14 cellular contexts compared by ENCODE assay signal in the genomic region with DNA sequence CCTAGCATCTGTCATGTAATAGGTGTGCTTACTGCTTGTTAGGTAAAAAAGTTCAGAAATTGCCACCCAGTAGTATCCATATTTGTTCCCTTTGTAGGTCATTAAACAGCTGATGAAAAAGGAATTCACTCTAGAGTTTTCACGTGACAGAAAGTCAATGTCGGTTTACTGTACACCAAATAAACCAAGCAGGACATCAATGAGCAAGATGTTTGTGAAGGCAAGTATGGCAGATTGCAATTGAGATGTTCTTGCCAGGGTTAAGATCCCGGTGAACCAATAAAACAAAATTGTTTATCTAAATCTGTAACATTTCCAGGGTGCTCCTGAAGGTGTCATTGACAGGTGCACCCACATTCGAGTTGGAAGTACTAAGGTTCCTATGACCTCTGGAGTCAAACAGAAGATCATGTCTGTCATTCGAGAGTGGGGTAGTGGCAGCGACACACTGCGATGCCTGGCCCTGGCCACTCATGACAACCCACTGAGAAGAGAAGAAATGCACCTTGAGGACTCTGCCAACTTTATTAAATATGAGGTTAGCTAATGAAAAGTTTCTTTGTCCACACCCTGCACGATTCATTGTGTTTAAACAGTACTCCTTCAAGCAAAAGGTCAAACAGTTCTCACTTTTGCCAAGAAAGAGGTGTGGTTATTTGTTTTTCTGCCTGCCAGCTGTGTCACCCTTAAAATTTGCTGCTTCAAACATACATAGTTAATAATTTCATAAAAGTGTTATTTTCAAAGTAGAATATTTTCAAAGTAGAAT. TPM values are rescaled to one million over a fixed set of nuclear protein-coding genes. Genes with fewer than 3 reads are reported as not detected.
DNase-seq lines count a peak whose midpoint lies in the region; ATAC-seq, FAIRE-seq and TF ChIP-seq lines count a peak whose summit lies in the region.
"Had no signal": no experiment of that assay in that cellular context is flagged by ENCODE, and none has a peak within 500 bp of the region (broad histone marks: within the 10 kb centered on the region; RNA-seq: fewer than 3 reads in every experiment).

No MANE protein-coding gene starts in this region.

- no peaks in the 10 kb centered on the region for H4K20me1 ChIP-seq in keratinocyte (ENCODE audit: control insufficient read depth, extremely low read depth, insufficient read depth, low read length)

- H3K79me2 ChIP-seq in keratinocyte (ENCODE audit: control insufficient read depth, insufficient read depth, low read length) = peaks cover 30% of the 10 kb centered on the region

- peak; percentile 2 for ATAC-seq in Right ventricle myocardium superior (ENCODE audit: poor library complexity)
- peak; percentile 32 to 72 for ATAC-seq in upper lobe of left lung (ENCODE audit: low FRiP score in 2 of 2)
- no peak for ATAC-seq in naive thymus-derived CD4-positive, alpha-beta T cell
- no peak for ATAC-seq in stimulated activated memory B cell treated with anti-CD40 and anti-IgM and Interleukin-4, amounts not matched to agents 10 μg/mL and 1 μg/mL and 100 μg/mL, for 72 hours

- no peaks in the 10 kb centered on the region for H3K9me1 ChIP-seq in keratinocyte (ENCODE audit: control insufficient read depth, extremely low read depth, insufficient read depth, low read length)

- TF ChIP-seq POLR2A in breast epithelium (IDR thresholded peaks at IDR 0.05) (no peak), upper lobe of left lung (IDR thresholded peaks at IDR 0.05) (no peak)

- H3K36me3 ChIP-seq in breast epithelium (peaks cover 6% of the 10 kb centered on the region), keratinocyte (ENCODE audit: control insufficient read depth in 2 of 2, extremely low read depth in 1 of 2, insufficient read depth in 2 of 2, low read length in 2 of 2) (peaks cover 59 to 77% of the 10 kb centered on the region in 2 experiments), upper lobe of left lung (peaks cover 53 to 100% (median 94%) of the 10 kb centered on the region in 4 donors)
- peaks cover 37 to 99% (median 53%) of the 10 kb centered on the region in 3 experiments for H3K36me3 ChIP-seq in naive thymus-derived CD4-positive, alpha-beta T cell (ENCODE audit: control insufficient read depth in 2 of 3, insufficient read depth in 3 of 3, low read length in 3 of 3)
- peaks cover 99% of the 10 kb centered on the region for H3K36me3 ChIP-seq in effector memory CD4-positive, alpha-beta T cell (ENCODE audit: control insufficient read depth, insufficient read depth, low read length)

- peak overlapping the region in 2 of 9 donors; percentile 33 to 62 for H3K27ac Mint-ChIP-seq in naive thymus-derived CD4-positive, alpha-beta T cell
- no peak overlapping the region for H3K27ac Mint-ChIP-seq in stimulated activated memory B cell treated with anti-CD40 and anti-IgM and Interleukin-4, amounts not matched to agents 10 μg/mL and 1 μg/mL and 100 μg/mL, for 72 hours
- H3K27ac Mint-ChIP-seq: mesothelial cell of epicardium had no signal

- H3K27ac ChIP-seq in breast epithelium = peak overlapping the region; percentile 78 to 91
- H3K27ac ChIP-seq in keratinocyte (ENCODE audit: control insufficient read depth, insufficient read depth, low read length) = no peak overlapping the region
- H3K27ac ChIP-seq in upper lobe of left lung = peak overlapping the region in 2 of 4 donors; percentile 24 to 28
- no peak overlapping the region for H3K27ac ChIP-seq in naive thymus-derived CD4-positive, alpha-beta T cell (ENCODE audit: low read depth, low read length)
- no peak overlapping the region for H3K27ac ChIP-seq in effector memory CD4-positive, alpha-beta T cell (ENCODE audit: insufficient read depth, low read length, poor library complexity, severe bottlenecking)
- H3K27ac ChIP-seq: HL-60, spleen had no signal

- dilution Hi-C loops in keratinocyte (cut with MboI; ENCODE audit: extremely low pct_ligation_motif_present, low sequenced_read_pairs) = no loop called here

- no peak overlapping the region for H3K9ac ChIP-seq in keratinocyte (ENCODE audit: control insufficient read depth, extremely low read depth, insufficient read depth, low read length)

- no peak for TF ChIP-seq EP300 in upper lobe of left lung (IDR thresholded peaks at IDR 0.05)

- no peak for DNase-seq in Right ventricle myocardium superior
- no peak for DNase-seq in cardiac septum (ENCODE audit: low spot score)
- no peak for DNase-seq in breast epithelium (ENCODE audit: low spot score in 2 of 2)
- DNase-seq in keratinocyte (ENCODE audit: low read depth, low spot score) = no peak
- no peak for DNase-seq in upper lobe of left lung
- DNase-seq in naive thymus-derived CD4-positive, alpha-beta T cell = no peak
- DNase-seq in effector memory CD4-positive, alpha-beta T cell = no peak
- DNase-seq: effector CD4-positive, alpha-beta T cell; NCI-H524 treated with DMSO at 0.1 percent for 48 hours; spleen had no signal

- no peak overlapping the region for H3K4me3 ChIP-seq in breast epithelium
- H3K4me3 ChIP-seq in keratinocyte (ENCODE audit: control insufficient read depth in 2 of 3, extremely low read depth in 1 of 3, insufficient read depth in 2 of 3, low read depth in 1 of 3, low read length in 3 of 3) = no peak overlapping the region
- H3K4me3 ChIP-seq in upper lobe of left lung = no peak overlapping the region
- H3K4me3 ChIP-seq in naive thymus-derived CD4-positive, alpha-beta T cell (ENCODE audit: low read length) = no peak overlapping the region
- no peak overlapping the region for H3K4me3 ChIP-seq in effector memory CD4-positive, alpha-beta T cell (ENCODE audit: insufficient read depth, low read depth, low read length, poor library complexity, severe bottlenecking)
- H3K4me3 ChIP-seq: spleen had no signal

- H3K36me3 Mint-ChIP-seq in naive thymus-derived CD4-positive, alpha-beta T cell = peaks cover 25 to 63% (median 40%) of the 10 kb centered on the region in 5 donors
- H3K36me3 Mint-ChIP-seq in stimulated activated memory B cell treated with anti-CD40 and anti-IgM and Interleukin-4, amounts not matched to agents 10 μg/mL and 1 μg/mL and 100 μg/mL, for 72 hours = peaks cover 97% of the 10 kb centered on the region

- H2AFZ ChIP-seq in keratinocyte (ENCODE audit: control insufficient read depth, low read length) = no peak overlapping the region

- H3K27me3 ChIP-seq in breast epithelium = no peaks in the 10 kb centered on the region
- H3K27me3 ChIP-seq in keratinocyte (ENCODE audit: control insufficient read depth, extremely low read depth, insufficient read depth, low read length) = no peaks in the 10 kb centered on the region
- no peaks in the 10 kb centered on the region for H3K27me3 ChIP-seq in upper lobe of left lung
- no peaks in the 10 kb centered on the region for H3K27me3 ChIP-seq in naive thymus-derived CD4-positive, alpha-beta T cell (ENCODE audit: control insufficient read depth in 2 of 2, insufficient read depth in 2 of 2, low read length in 2 of 2)
- H3K27me3 ChIP-seq in effector memory CD4-positive, alpha-beta T cell (replicated peaks; ENCODE audit: control insufficient read depth, insufficient read depth, low read length, poor library complexity, severe bottlenecking) = no peaks in the 10 kb centered on the region
- H3K27me3 ChIP-seq: spleen had no signal

- intact Hi-C loops in Right ventricle myocardium superior (cut with DNase I) (no loop called here), cardiac septum (cut with DNase I) (no loop called here), breast epithelium (cut with DNase I; ENCODE audit: low total_unique reads) (no loop called here)
- intact Hi-C loops in naive thymus-derived CD4-positive, alpha-beta T cell (cut with micrococcal nuclease) = no loop called here

- H3K27me3 Mint-ChIP-seq in naive thymus-derived CD4-positive, alpha-beta T cell = no peaks in the 10 kb centered on the region
- no peaks in the 10 kb centered on the region for H3K27me3 Mint-ChIP-seq in stimulated activated memory B cell treated with anti-CD40 and anti-IgM and Interleukin-4, amounts not matched to agents 10 μg/mL and 1 μg/mL and 100 μg/mL, for 72 hours

- H3K9me3 ChIP-seq in breast epithelium (no peaks in the 10 kb centered on the region), keratinocyte (ENCODE audit: control insufficient read depth, low read depth, low read length) (no peaks in the 10 kb centered on the region), upper lobe of left lung (no peaks in the 10 kb centered on the region)
- no peaks in the 10 kb centered on the region for H3K9me3 ChIP-seq in naive thymus-derived CD4-positive, alpha-beta T cell (ENCODE audit: control insufficient read depth in 2 of 3, low read length in 3 of 3)
- H3K9me3 ChIP-seq in effector memory CD4-positive, alpha-beta T cell (ENCODE audit: control insufficient read depth, low read length) = no peaks in the 10 kb centered on the region
- H3K9me3 ChIP-seq: spleen had no signal

- peak; percentile 9 for FAIRE-seq in keratinocyte (lab: Jason Lieb, UNC)
- FAIRE-seq: frontal cortex had no signal

- H3K4me1 ChIP-seq in breast epithelium (peaks cover 0 to 9% of the 10 kb centered on the region in 2 donors), keratinocyte (ENCODE audit: control insufficient read depth, extremely low read depth, insufficient read depth, low read length) (peaks cover 22% of the 10 kb centered on the region), upper lobe of left lung (peaks cover 0 to 13% (median 4%) of the 10 kb centered on the region in 4 donors)
- no peaks in the 10 kb centered on the region for H3K4me1 ChIP-seq in naive thymus-derived CD4-positive, alpha-beta T cell (ENCODE audit: control insufficient read depth in 2 of 2, insufficient read depth in 2 of 2, low read length in 2 of 2)
- no peaks in the 10 kb centered on the region for H3K4me1 ChIP-seq in effector memory CD4-positive, alpha-beta T cell (ENCODE audit: control insufficient read depth, insufficient read depth, low read length, poor library complexity, severe bottlenecking)

- no peak overlapping the region for H3K4me3 Mint-ChIP-seq in naive thymus-derived CD4-positive, alpha-beta T cell
- no peak overlapping the region for H3K4me3 Mint-ChIP-seq in stimulated activated memory B cell treated with anti-CD40 and anti-IgM and Interleukin-4, amounts not matched to agents 10 μg/mL and 1 μg/mL and 100 μg/mL, for 72 hours
- H3K4me3 Mint-ChIP-seq: mesothelial cell of epicardium had no signal

- H3K9me3 Mint-ChIP-seq in naive thymus-derived CD4-positive, alpha-beta T cell = no peaks in the 10 kb centered on the region
- no peaks in the 10 kb centered on the region for H3K9me3 Mint-ChIP-seq in stimulated activated memory B cell treated with anti-CD40 and anti-IgM and Interleukin-4, amounts not matched to agents 10 μg/mL and 1 μg/mL and 100 μg/mL, for 72 hours
- H3K9me3 Mint-ChIP-seq: mesothelial cell of epicardium had no signal

- no peak overlapping the region for H3K4me2 ChIP-seq in keratinocyte (ENCODE audit: control insufficient read depth, extremely low read depth, insufficient read depth, low read depth, low read length)

- CTCF ChIA-PET in naive thymus-derived CD4-positive, alpha-beta T cell (lab: Charles Lee) = no interaction called here

- 61 to 73% methylated on average over 8 of the region's 8 CpGs for WGBS in upper lobe of left lung, 2 donors

- POLR2A ChIA-PET in naive thymus-derived CD4-positive, alpha-beta T cell (lab: Charles Lee) = no interaction called here

- peaks cover 0 to 8% (median 0%) of the 10 kb centered on the region in 7 donors for H3K4me1 Mint-ChIP-seq in naive thymus-derived CD4-positive, alpha-beta T cell
- H3K4me1 Mint-ChIP-seq in stimulated activated memory B cell treated with anti-CD40 and anti-IgM and Interleukin-4, amounts not matched to agents 10 μg/mL and 1 μg/mL and 100 μg/mL, for 72 hours = peaks cover 22% of the 10 kb centered on the region
- H3K4me1 Mint-ChIP-seq: mesothelial cell of epicardium had no signal

- TF ChIP-seq CTCF in breast epithelium (IDR thresholded peaks at IDR 0.05) = no peak
- TF ChIP-seq CTCF in keratinocyte (optimal IDR thresholded peaks at IDR 0.05 in 1 of 3, IDR thresholded peaks at IDR 0.05 in 1 of 3, conservative IDR thresholded peaks at IDR 0.05 in 1 of 3; ENCODE audit: extremely low read depth in 1 of 3, insufficient read depth in 2 of 3, low read length in 3 of 3) = no peak
- TF ChIP-seq CTCF in upper lobe of left lung (IDR thresholded peaks at IDR 0.05) = no peak

RNA-seq across cellular contexts. Expression of gene ATP2A2, which starts 58.3 kb away (rescaled TPM):
- total RNA-seq in Right ventricle myocardium superior = 3,087 TPM
- 918 TPM for total RNA-seq in cardiac septum
- 100 to 1,000 TPM in 2 of 3 donors, 10 to 100 TPM in 1; 95.1 to 109 (median 102) TPM for total RNA-seq in breast epithelium
- 54.5 to 190 TPM (median 127 TPM) in 3 replicates for polyA plus RNA-seq in keratinocyte
- polyA plus RNA-seq in keratinocyte (2011; ENCODE audit: low read depth) = 125 TPM
- polyA plus RNA-seq in keratinocyte (2011; cell fraction: cytosol; rRNA removed) = 44.8 and 61.1 TPM in 2 replicates
- 434 and 449 TPM in 2 replicates for polyA plus RNA-seq in keratinocyte (2011; cell fraction: nucleus; rRNA removed)
- polyA plus RNA-seq in keratinocyte (2012; ENCODE audit: low replicate concordance) = 126 and 203 TPM in 2 replicates
- 122 to 314 TPM (median 265 TPM) in 3 replicates for polyA minus RNA-seq in keratinocyte
- 79.8 TPM for polyA minus RNA-seq in keratinocyte (2011; cell fraction: cytosol; rRNA and poly(A)+ RNA removed)
- polyA minus RNA-seq in keratinocyte (2011; cell fraction: nucleus; rRNA and poly(A)+ RNA removed) = 294 and 451 TPM in 2 replicates
- 100 to 1,000 TPM in 5 of 6 donors, 10 to 100 TPM in 1; 91.7 to 166 (median 142) TPM for total RNA-seq in upper lobe of left lung
- 100 to 1,000 TPM in 2 of 5 experiments, 10 to 100 TPM in 3; 81.4 to 160 (median 83.9) TPM for total RNA-seq in naive thymus-derived CD4-positive, alpha-beta T cell
- polyA plus RNA-seq in naive thymus-derived CD4-positive, alpha-beta T cell = 1 to 10 TPM; 2.1 to 2.5 TPM

Comparison
In these comparisons a context has a peak if more than half of its experiments do, and no peak if none do; other contexts are left out.
1. ATAC-seq: peak in Right ventricle myocardium superior (single experiment) and upper lobe of left lung (2 of 2); none in naive thymus-derived CD4-positive, alpha-beta T cell (single experiment) and stimulated activated memory B cell treated with anti-CD40 and anti-IgM and Interleukin-4, amounts not matched to agents 10 μg/mL and 1 μg/mL and 100 μg/mL, for 72 hours (single experiment).
2. H3K27ac ChIP-seq: peak in breast epithelium (2 of 2); none in keratinocyte (single experiment), naive thymus-derived CD4-positive, alpha-beta T cell (single experiment) and effector memory CD4-positive, alpha-beta T cell (single experiment).